In genomic region chr20:35326732-35327073, GRCh38 we compare ENCODE assay signal across 20 cellular contexts. TPM values are rescaled to one million over a fixed set of nuclear protein-coding genes. Genes with fewer than 3 reads are reported as not detected.
DNase-seq lines count a peak whose midpoint lies in the region; ATAC-seq, FAIRE-seq and TF ChIP-seq lines count a peak whose summit lies in the region.
"Had no signal": no experiment of that assay in that cellular context is flagged by ENCODE, and none has a peak within 500 bp of the region (broad histone marks: within the 10 kb centered on the region; RNA-seq: fewer than 3 reads in every experiment).

No MANE protein-coding gene starts in this region.

- H3K36me3 ChIP-seq in HEK293 (ENCODE audit: control insufficient read depth in 2 of 2, insufficient read depth in 1 of 2, low read length in 2 of 2): no peaks in the 10 kb centered on the region
- peaks cover 14% of the 10 kb centered on the region for H3K36me3 ChIP-seq in RWPE2 (ENCODE audit: low read depth)
- no peaks in the 10 kb centered on the region for H3K36me3 ChIP-seq in small intestine (ENCODE audit: control insufficient read depth in 2 of 2, insufficient read depth in 2 of 2, low read length in 2 of 2)
- H3K36me3 ChIP-seq: SJCRH30 had no signal

- POLR2A ChIA-PET in HEK293 (lab: Yijun Ruan, JAX): no interaction called here

- ATAC-seq in RWPE2 (ENCODE audit: low read depth): no peak
- peak; percentile 51 for ATAC-seq in left lobe of liver

- TF ChIP-seq CTCF in HEK293 (tag by site-specific recombination; IDR thresholded peaks at IDR 0.05): no peak
- no peak for TF ChIP-seq CTCF in RWPE2 (IDR thresholded peaks at IDR 0.05; ENCODE audit: poor library complexity, severe bottlenecking)

- FAIRE-seq in small intestine (lab: Jason Lieb, UNC): no peak
- FAIRE-seq: bronchial epithelial cell had no signal

- H3K4me1 ChIP-seq in HEK293 (ENCODE audit: control insufficient read depth, insufficient read depth, low read length): no peaks in the 10 kb centered on the region; the same call in 1 of the 2 replicates
- peaks cover 26% of the 10 kb centered on the region for H3K4me1 ChIP-seq in RWPE2 (ENCODE audit: insufficient read depth, poor library complexity, severe bottlenecking)
- H3K4me1 ChIP-seq in small intestine (ENCODE audit: control insufficient read depth in 2 of 2, insufficient read depth in 1 of 2, low read depth in 1 of 2, low read length in 1 of 2): peaks cover 4 to 6% of the 10 kb centered on the region in 2 donors

- H3K27ac ChIP-seq in HEK293 (ENCODE audit: extremely low read depth, low read depth, low read length) (no peak overlapping the region), RWPE2 (ENCODE audit: poor library complexity, severe bottlenecking) (peak overlapping the region; percentile 55), small intestine (ENCODE audit: low read depth in 1 of 2, low read length in 1 of 2) (peak overlapping the region; percentile 69 to 75)
- H3K27ac ChIP-seq: SJCRH30 had no signal

- WGBS in small intestine, 3 donors: 40 to 81% (median 63%) methylated on average over 3 of the region's 3 CpGs

- no peak overlapping the region for H3K4me3 ChIP-seq in HEK293 (ENCODE audit: low read depth, low read length)
- no peak overlapping the region for H3K4me3 ChIP-seq in RWPE2 (ENCODE audit: severe bottlenecking)
- no peak overlapping the region for H3K4me3 ChIP-seq in small intestine (ENCODE audit: low read depth in 1 of 2, low read length in 2 of 2)
- H3K4me3 ChIP-seq: dorsolateral prefrontal cortex, SJCRH30 had no signal

- DNase-seq in RWPE2 (ENCODE audit: low spot score): no peak
- no peak for DNase-seq in left lobe of liver (ENCODE audit: low spot score)
- no peak for DNase-seq in small intestine
- no peak for DNase-seq in NK-92 treated with Interleukin-12 subunit alpha and Interleukin-12 subunit beta, amount 100 ng/mL, for 24 hours (lab: John Stamatoyannopoulos, UW)
- DNase-seq in MV-4-11 (lab: John Stamatoyannopoulos, UW): no peak
- DNase-seq in NCI-H524 treated with DMSO at 0.1 percent for 48 hours (lab: John Stamatoyannopoulos, UW): no peak
- DNase-seq: activated CD8-positive, alpha-beta memory T cell treated with anti-CD3 and anti-CD28 coated beads for 24 hours; activated naive CD8-positive, alpha-beta T cell treated with anti-CD3 and anti-CD28 coated beads, Interleukin-2, amount 10 ng/mL, durations not matched to agents 7 days and 5 days; dorsolateral prefrontal cortex; left cardiac atrium; NCI-H1105; retina; SJCRH30; stimulated activated CD4-positive, alpha-beta T cell treated with anti-CD3 and anti-CD28 coated beads, Interleukin-15, amount 100 ng/mL, for 24 hours; T-helper 9 cell had no signal

- H3K27me3 ChIP-seq in RWPE2 (ENCODE audit: insufficient read depth, poor library complexity, severe bottlenecking) (no peaks in the 10 kb centered on the region), small intestine (ENCODE audit: control insufficient read depth in 2 of 2, insufficient read depth in 2 of 2, low read length in 2 of 2) (no peaks in the 10 kb centered on the region)
- H3K27me3 ChIP-seq: dorsolateral prefrontal cortex, SJCRH30 had no signal

- H3K9me3 ChIP-seq in HEK293 (ENCODE audit: control insufficient read depth, insufficient read depth, low read depth, low read length) (no peaks in the 10 kb centered on the region), RWPE2 (ENCODE audit: severe bottlenecking) (no peaks in the 10 kb centered on the region), small intestine (ENCODE audit: control insufficient read depth, low read depth) (no peaks in the 10 kb centered on the region)
- H3K9me3 ChIP-seq: SJCRH30 had no signal

- CTCF ChIA-PET in HEK293 (lab: Yijun Ruan, JAX): interaction anchor here (1.0 to 9.6 kb wide), 2 partner anchors 22 to 84 kb away, joined by 3 to 236 read pairs; no protein-coding TSS in a partner anchor

TF ChIP-seq in HEK293, 187 proteins besides CTCF, POLR2A, EP300 and RAD21:
- TF ChIP-seq KLF10 (tag by site-specific recombination; IDR thresholded peaks at IDR 0.05) (no peak), SCRT2 (tag by site-specific recombination; IDR thresholded peaks at IDR 0.05) (peak; percentile 91), ZNF488 (tag by site-specific recombination; IDR thresholded peaks at IDR 0.05) (no peak), ZNF16 (tag by site-specific recombination; IDR thresholded peaks at IDR 0.05; ENCODE audit: low read depth) (no peak)

RNA-seq across cellular contexts. Expression of gene FAM83C, which starts 34.5 kb away (rescaled TPM):
- not detected for total RNA-seq in left lobe of liver
- under 1 TPM in 1 of 3 donors, not detected in 2; 0.27 TPM for polyA plus RNA-seq in small intestine
- total RNA-seq: activated naive CD8-positive, alpha-beta T cell treated with anti-CD3 and anti-CD28 coated beads, Interleukin-2, amount 10 ng/mL, durations not matched to agents 7 days and 5 days; HT1080; left cardiac atrium; LHCN-M2; SJCRH30 had no signal
- polyA plus RNA-seq: BJ had no signal

RNA-seq across cellular contexts. Expression of gene EIF6, which starts 42.1 kb away (rescaled TPM):
- total RNA-seq in left lobe of liver: 80.2 TPM
- 100 to 1,000 TPM; 255 to 394 (median 313) TPM for polyA plus RNA-seq in small intestine

RNA-seq across cellular contexts. Expression of gene MMP24OS, which starts 48.8 kb away (rescaled TPM):
- 27.3 TPM for total RNA-seq in left lobe of liver
- polyA plus RNA-seq in small intestine: 10 to 100 TPM; 28.4 to 88.8 (median 57.8) TPM
